In genomic region chr6:29964553-29964903, GRCh38 we compare ENCODE assay signal across 9 cellular contexts. TPM values are rescaled to one million over a fixed set of nuclear protein-coding genes. Genes with fewer than 3 reads are reported as not detected.
A peak's percentile ranks its signal among the peaks of the same experiment; 100 is the strongest.
DNase-seq lines count a peak whose midpoint lies in the region; ATAC-seq and TF ChIP-seq lines count a peak whose summit lies in the region.
"Had no signal": no experiment of that assay in that cellular context is flagged by ENCODE, and none has a peak within 500 bp of the region (broad histone marks: within the 10 kb centered on the region; RNA-seq: fewer than 3 reads in every experiment).

No MANE protein-coding gene starts in this region.

- no peak for TF ChIP-seq CTCF in stomach (IDR thresholded peaks at IDR 0.05)

- DNase-seq in NCI-H146 (lab: John Stamatoyannopoulos, UW), result peak; percentile 32
- no peak for DNase-seq in NCI-H146 treated with DMSO at 0.1 percent for 48 hours (lab: John Stamatoyannopoulos, UW; ENCODE audit: unreplicated experiment)
- DNase-seq in activated CD4-positive, alpha-beta memory T cell treated with anti-CD3 and anti-CD28 coated beads for 36 hours, result no peak
- DNase-seq in stomach, result no peak
- no peak for DNase-seq in GF-D8 (lab: John Stamatoyannopoulos, UW)
- no peak for DNase-seq in NCI-H1048 (lab: John Stamatoyannopoulos, UW)
- DNase-seq: 8988T had no signal

- WGBS in stomach, 5 donors, result 13 to 23% (median 16%) methylated on average over 3 of the region's 3 CpGs

- H3K27me3 ChIP-seq in iPS-18a (ENCODE audit: control insufficient read depth, insufficient read depth, low read length) (no peaks in the 10 kb centered on the region), stomach (no peaks in the 10 kb centered on the region)

- TF ChIP-seq EP300 in stomach (IDR thresholded peaks at IDR 0.05), result no peak

- H3K27ac ChIP-seq in iPS-18a (ENCODE audit: low read length) (peak overlapping the region; percentile 87), stomach (peak overlapping the region; percentile 84 to 92 (median 89))

- CTCF ChIA-PET in activated CD4-positive, alpha-beta memory T cell treated with anti-CD3 and anti-CD28 coated beads for 36 hours (lab: Charles Lee), result interaction anchor here (0.8 to 5.1 kb wide), 7 partner anchors 12 to 314 kb away, joined by 3 to 45 read pairs (median 4); no protein-coding TSS in a partner anchor

- H3K9me3 Mint-ChIP-seq in activated CD4-positive, alpha-beta memory T cell treated with anti-CD3 and anti-CD28 coated beads for 36 hours, result no peaks in the 10 kb centered on the region

- H3K9me3 ChIP-seq in iPS-18a (ENCODE audit: control insufficient read depth, low read depth, low read length) (no peaks in the 10 kb centered on the region), stomach (no peaks in the 10 kb centered on the region)

- H3K4me1 ChIP-seq in iPS-18a (ENCODE audit: control insufficient read depth, low read depth, low read length), result peaks cover 29% of the 10 kb centered on the region
- peaks cover 21 to 45% (median 42%) of the 10 kb centered on the region in 4 donors for H3K4me1 ChIP-seq in stomach

- no peak for ATAC-seq in GM18909 (IDR thresholded peaks at IDR 0.05; ENCODE audit: poor library complexity, unreplicated experiment)

- no peaks in the 10 kb centered on the region for H3K36me3 ChIP-seq in iPS-18a (ENCODE audit: control insufficient read depth, low read depth, low read length)
- H3K36me3 ChIP-seq in stomach, result no peaks in the 10 kb centered on the region

- no peaks in the 10 kb centered on the region for H3K27me3 Mint-ChIP-seq in activated CD4-positive, alpha-beta memory T cell treated with anti-CD3 and anti-CD28 coated beads for 36 hours

- POLR2A ChIA-PET in activated CD4-positive, alpha-beta memory T cell treated with anti-CD3 and anti-CD28 coated beads for 36 hours (lab: Charles Lee), result interaction anchor here (0.9 to 2.3 kb wide), 4 partner anchors 11 to 23 kb away, joined by 4 to 14 read pairs (median 7); no protein-coding TSS in a partner anchor

- intact Hi-C loops in activated CD4-positive, alpha-beta memory T cell treated with anti-CD3 and anti-CD28 coated beads for 36 hours (cut with micrococcal nuclease), result loop anchor here (1.0 kb wide), 1 partner anchor 17 kb away; no protein-coding TSS in a partner anchor
- intact Hi-C loops in stomach (cut with DNase I; ENCODE audit: low total_unique reads), result no loop called here

- peak overlapping the region; percentile 59 for H3K9ac ChIP-seq in iPS-18a (ENCODE audit: low read length)

- no peak for TF ChIP-seq POLR2A in stomach (IDR thresholded peaks at IDR 0.05)

- peak overlapping the region; percentile 82 for H3K4me3 Mint-ChIP-seq in activated CD4-positive, alpha-beta memory T cell treated with anti-CD3 and anti-CD28 coated beads for 36 hours

- H3K4me1 Mint-ChIP-seq in activated CD4-positive, alpha-beta memory T cell treated with anti-CD3 and anti-CD28 coated beads for 36 hours (ENCODE audit: low read depth), result peaks cover 44% of the 10 kb centered on the region

- H3K36me3 Mint-ChIP-seq in activated CD4-positive, alpha-beta memory T cell treated with anti-CD3 and anti-CD28 coated beads for 36 hours, result no peaks in the 10 kb centered on the region

- H3K4me3 ChIP-seq in iPS-18a (ENCODE audit: low read length), result peak overlapping the region; percentile 18
- peak overlapping the region in 2 of 4 donors; percentile 44 to 45 for H3K4me3 ChIP-seq in stomach

- H3K27ac Mint-ChIP-seq in activated CD4-positive, alpha-beta memory T cell treated with anti-CD3 and anti-CD28 coated beads for 36 hours, result peak overlapping the region; percentile 95

RNA-seq across cellular contexts. Expression of gene HLA-A, which starts 22.2 kb away (rescaled TPM):
- total RNA-seq in activated CD4-positive, alpha-beta memory T cell treated with anti-CD3 and anti-CD28 coated beads for 36 hours, result 1,000 to 10,000 TPM; 1,413 to 1,470 TPM
- 100 to 1,000 TPM; 290 to 910 (median 313) TPM for total RNA-seq in stomach
- 100 to 1,000 TPM; 142 to 628 (median 276) TPM for polyA plus RNA-seq in stomach
